Comparison of ENCODE assay signal across 1 cellular context in genomic region chr11:3516345-3516933, GRCh38.
TF ChIP-seq lines count a peak whose summit lies in the region.

No MANE protein-coding gene starts in this region.

TF ChIP-seq in K562, 482 proteins besides CTCF, POLR2A, EP300 and RAD21 (continued from another document):
- TF ChIP-seq HMBOX1 (IDR thresholded peaks at IDR 0.05), result 0 out of 2 replicates have a peak, but pooled peaks have one; percentile 21
- TF ChIP-seq RBFOX2 (IDR thresholded peaks at IDR 0.05; ENCODE audit: low read depth, low read length), result peak; percentile 61
- peak in 1 of 2 experiments; percentile 37; a peak in 1 of 4 replicates for TF ChIP-seq MLLT1 (IDR thresholded peaks at IDR 0.05)
- peak; percentile 29 for TF ChIP-seq HDAC3 (IDR thresholded peaks at IDR 0.05; ENCODE audit: borderline replicate concordance, partially characterized antibody)
- peak; percentile 88 for TF ChIP-seq ARID1B (IDR thresholded peaks at IDR 0.05)
- TF ChIP-seq PKNOX1 (IDR thresholded peaks at IDR 0.05), result peak; percentile 71
- peak; percentile 69 for TF ChIP-seq CBFA2T2 (conservative IDR thresholded peaks at IDR 0.05)
- peak; percentile 29; the same call in 1 of the 2 replicates for TF ChIP-seq LEF1 (IDR thresholded peaks at IDR 0.05)
- TF ChIP-seq MTA2 (IDR thresholded peaks at IDR 0.05; ENCODE audit: low read depth), result peak; percentile 50
- peak; percentile 67; the same call in 1 of the 2 replicates for TF ChIP-seq DPF2 (IDR thresholded peaks at IDR 0.05)
- TF ChIP-seq NCOA2 (IDR thresholded peaks at IDR 0.05; ENCODE audit: partially characterized antibody in 2 of 2), result peak in 1 of 2 experiments; percentile 15
TF ChIP-seq in K562: peak in this region for 18; not testable (repeated sequence) for 464.
